21 cellular contexts compared by ENCODE assay signal in genomic region chr19:6987850-6988249, GRCh38. TPM values are rescaled to one million over a fixed set of nuclear protein-coding genes. Genes with fewer than 3 reads are reported as not detected.
"Had no signal": no experiment of that assay in that cellular context is flagged by ENCODE, and none has a peak within 500 bp of the region (broad histone marks: within the 10 kb centered on the region; RNA-seq: fewer than 3 reads in every experiment).

No MANE protein-coding gene starts in this region.

- H3K27ac ChIP-seq: brain microvascular endothelial cell, foreskin keratinocyte, prostate gland had no signal

- H3K27me3 ChIP-seq: brain microvascular endothelial cell, foreskin keratinocyte had no signal

- ATAC-seq: activated T-helper 17 cell treated with anti-CD3 and anti-CD28 coated beads, Interleukin-2, amount 50 U/mL, for 72 hours; effector memory CD8-positive, alpha-beta T cell; foreskin keratinocyte; right cardiac atrium; stimulated activated naive CD8-positive, alpha-beta T cell treated with anti-CD3 and anti-CD28 coated beads, Interleukin-15, Interleukin-2, amounts not matched to agents 100 U/mL and 50 U/mL, for 24 hours had no signal

- DNase-seq: activated CD4-positive, alpha-beta T cell treated with anti-CD3 and anti-CD28 coated beads, Interleukin-2, amount 50 U/mL, for 48 hours; activated CD4-positive, CD25-positive, alpha-beta regulatory T cell treated with anti-CD3 and anti-CD28 coated beads, Interleukin-2, amount 50 U/mL, for 72 hours; activated naive CD4-positive, alpha-beta T cell treated with Interleukin-2 at 50 U/mL for 16 hours; anterior cingulate cortex; brain microvascular endothelial cell; effector memory CD8-positive, alpha-beta T cell; foreskin keratinocyte; glutamatergic neuron; kidney glomerular epithelial cell; nephron progenitor cell; right cardiac atrium; stimulated activated CD4-positive, alpha-beta T cell treated with anti-CD3 and anti-CD28 coated beads, Interleukin-4, amount 100 ng/mL, for 4 hours; stimulated activated CD8-positive, alpha-beta memory T cell treated with anti-CD3 and anti-CD28 coated beads, Interleukin-4, amount 100 ng/mL, for 48 hours; stimulated activated naive CD8-positive, alpha-beta T cell treated with anti-CD3 and anti-CD28 coated beads, Interleukin-15, Interleukin-2, amounts not matched to agents 100 U/mL and 50 U/mL, for 24 hours; T-helper 9 cell had no signal

- H3K4me3 ChIP-seq: prostate gland, smooth muscle cell had no signal

- H3K9me3 ChIP-seq: prostate gland had no signal

- H3K4me2 ChIP-seq: smooth muscle cell had no signal

- H3K4me1 ChIP-seq: foreskin keratinocyte, prostate gland had no signal

- H3K36me3 ChIP-seq: brain microvascular endothelial cell, prostate gland had no signal

RNA-seq across cellular contexts. Expression of gene MBD3L2B, which starts 33.4 kb away (rescaled TPM):
- total RNA-seq: activated T-helper 17 cell treated with anti-CD3 and anti-CD28 coated beads, Interleukin-2, amount 50 U/mL, for 72 hours; foreskin keratinocyte; lower leg skin; mesothelial cell of epicardium; omental fat pad; prostate gland; right cardiac atrium; smooth muscle cell had no signal
- polyA plus RNA-seq: foreskin keratinocyte, right cardiac atrium, smooth muscle cell had no signal

RNA-seq across cellular contexts. Expression of gene MBD3L5, which starts 42.5 kb away (rescaled TPM):
- total RNA-seq: activated T-helper 17 cell treated with anti-CD3 and anti-CD28 coated beads, Interleukin-2, amount 50 U/mL, for 72 hours; foreskin keratinocyte; lower leg skin; mesothelial cell of epicardium; omental fat pad; prostate gland; right cardiac atrium; smooth muscle cell had no signal
- polyA plus RNA-seq: foreskin keratinocyte, right cardiac atrium, smooth muscle cell had no signal

RNA-seq across cellular contexts. Expression of gene MBD3L4, which starts 52.1 kb away (rescaled TPM):
- total RNA-seq: activated T-helper 17 cell treated with anti-CD3 and anti-CD28 coated beads, Interleukin-2, amount 50 U/mL, for 72 hours; foreskin keratinocyte; lower leg skin; mesothelial cell of epicardium; omental fat pad; right cardiac atrium; smooth muscle cell had no signal
- polyA plus RNA-seq: foreskin keratinocyte, right cardiac atrium, smooth muscle cell had no signal
